ENCODE assay signal across 1 cellular context in the genomic region with DNA sequence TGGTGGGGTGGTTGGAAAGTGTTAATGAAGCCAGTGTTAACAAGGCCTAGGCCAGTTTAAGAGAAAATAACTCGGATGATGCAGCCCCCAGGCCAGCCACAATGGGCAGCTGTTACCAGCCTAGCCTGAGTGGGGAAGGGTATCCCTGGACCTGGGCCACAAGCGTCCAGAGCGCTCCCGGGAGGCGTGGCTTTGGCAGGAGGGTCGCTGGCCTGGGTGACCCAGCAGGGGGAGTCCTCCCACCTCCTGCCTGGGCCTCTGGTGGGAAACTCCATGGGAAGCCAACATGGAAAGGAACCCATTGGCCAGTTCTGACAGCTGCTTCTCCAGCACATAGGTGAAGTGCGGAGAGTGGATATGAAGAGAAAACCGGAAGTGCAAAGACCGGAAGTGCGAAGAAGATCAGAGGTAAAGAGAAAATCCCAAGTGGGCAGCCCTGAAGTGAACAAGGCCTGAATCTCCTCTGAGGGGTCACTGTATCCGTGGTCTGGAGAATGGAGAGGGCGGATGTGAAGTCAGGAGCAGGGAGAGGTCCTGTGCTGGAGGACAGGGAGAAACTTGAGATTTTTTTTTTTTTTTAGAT.
TF ChIP-seq lines count a peak whose summit lies in the region.

No MANE protein-coding gene starts in this region.

TF ChIP-seq in GM23338, 12 proteins besides CTCF, POLR2A, EP300 and RAD21 (continued from another document):
- TF ChIP-seq, protein P1, sequence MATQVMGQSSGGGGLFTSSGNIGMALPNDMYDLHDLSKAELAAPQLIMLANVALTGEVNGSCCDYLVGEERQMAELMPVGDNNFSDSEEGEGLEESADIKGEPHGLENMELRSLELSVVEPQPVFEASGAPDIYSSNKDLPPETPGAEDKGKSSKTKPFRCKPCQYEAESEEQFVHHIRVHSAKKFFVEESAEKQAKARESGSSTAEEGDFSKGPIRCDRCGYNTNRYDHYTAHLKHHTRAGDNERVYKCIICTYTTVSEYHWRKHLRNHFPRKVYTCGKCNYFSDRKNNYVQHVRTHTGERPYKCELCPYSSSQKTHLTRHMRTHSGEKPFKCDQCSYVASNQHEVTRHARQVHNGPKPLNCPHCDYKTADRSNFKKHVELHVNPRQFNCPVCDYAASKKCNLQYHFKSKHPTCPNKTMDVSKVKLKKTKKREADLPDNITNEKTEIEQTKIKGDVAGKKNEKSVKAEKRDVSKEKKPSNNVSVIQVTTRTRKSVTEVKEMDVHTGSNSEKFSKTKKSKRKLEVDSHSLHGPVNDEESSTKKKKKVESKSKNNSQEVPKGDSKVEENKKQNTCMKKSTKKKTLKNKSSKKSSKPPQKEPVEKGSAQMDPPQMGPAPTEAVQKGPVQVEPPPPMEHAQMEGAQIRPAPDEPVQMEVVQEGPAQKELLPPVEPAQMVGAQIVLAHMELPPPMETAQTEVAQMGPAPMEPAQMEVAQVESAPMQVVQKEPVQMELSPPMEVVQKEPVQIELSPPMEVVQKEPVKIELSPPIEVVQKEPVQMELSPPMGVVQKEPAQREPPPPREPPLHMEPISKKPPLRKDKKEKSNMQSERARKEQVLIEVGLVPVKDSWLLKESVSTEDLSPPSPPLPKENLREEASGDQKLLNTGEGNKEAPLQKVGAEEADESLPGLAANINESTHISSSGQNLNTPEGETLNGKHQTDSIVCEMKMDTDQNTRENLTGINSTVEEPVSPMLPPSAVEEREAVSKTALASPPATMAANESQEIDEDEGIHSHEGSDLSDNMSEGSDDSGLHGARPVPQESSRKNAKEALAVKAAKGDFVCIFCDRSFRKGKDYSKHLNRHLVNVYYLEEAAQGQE (IDR thresholded peaks at IDR 0.05; ENCODE audit: unreplicated experiment): no peak
- TF ChIP-seq, protein P2, sequence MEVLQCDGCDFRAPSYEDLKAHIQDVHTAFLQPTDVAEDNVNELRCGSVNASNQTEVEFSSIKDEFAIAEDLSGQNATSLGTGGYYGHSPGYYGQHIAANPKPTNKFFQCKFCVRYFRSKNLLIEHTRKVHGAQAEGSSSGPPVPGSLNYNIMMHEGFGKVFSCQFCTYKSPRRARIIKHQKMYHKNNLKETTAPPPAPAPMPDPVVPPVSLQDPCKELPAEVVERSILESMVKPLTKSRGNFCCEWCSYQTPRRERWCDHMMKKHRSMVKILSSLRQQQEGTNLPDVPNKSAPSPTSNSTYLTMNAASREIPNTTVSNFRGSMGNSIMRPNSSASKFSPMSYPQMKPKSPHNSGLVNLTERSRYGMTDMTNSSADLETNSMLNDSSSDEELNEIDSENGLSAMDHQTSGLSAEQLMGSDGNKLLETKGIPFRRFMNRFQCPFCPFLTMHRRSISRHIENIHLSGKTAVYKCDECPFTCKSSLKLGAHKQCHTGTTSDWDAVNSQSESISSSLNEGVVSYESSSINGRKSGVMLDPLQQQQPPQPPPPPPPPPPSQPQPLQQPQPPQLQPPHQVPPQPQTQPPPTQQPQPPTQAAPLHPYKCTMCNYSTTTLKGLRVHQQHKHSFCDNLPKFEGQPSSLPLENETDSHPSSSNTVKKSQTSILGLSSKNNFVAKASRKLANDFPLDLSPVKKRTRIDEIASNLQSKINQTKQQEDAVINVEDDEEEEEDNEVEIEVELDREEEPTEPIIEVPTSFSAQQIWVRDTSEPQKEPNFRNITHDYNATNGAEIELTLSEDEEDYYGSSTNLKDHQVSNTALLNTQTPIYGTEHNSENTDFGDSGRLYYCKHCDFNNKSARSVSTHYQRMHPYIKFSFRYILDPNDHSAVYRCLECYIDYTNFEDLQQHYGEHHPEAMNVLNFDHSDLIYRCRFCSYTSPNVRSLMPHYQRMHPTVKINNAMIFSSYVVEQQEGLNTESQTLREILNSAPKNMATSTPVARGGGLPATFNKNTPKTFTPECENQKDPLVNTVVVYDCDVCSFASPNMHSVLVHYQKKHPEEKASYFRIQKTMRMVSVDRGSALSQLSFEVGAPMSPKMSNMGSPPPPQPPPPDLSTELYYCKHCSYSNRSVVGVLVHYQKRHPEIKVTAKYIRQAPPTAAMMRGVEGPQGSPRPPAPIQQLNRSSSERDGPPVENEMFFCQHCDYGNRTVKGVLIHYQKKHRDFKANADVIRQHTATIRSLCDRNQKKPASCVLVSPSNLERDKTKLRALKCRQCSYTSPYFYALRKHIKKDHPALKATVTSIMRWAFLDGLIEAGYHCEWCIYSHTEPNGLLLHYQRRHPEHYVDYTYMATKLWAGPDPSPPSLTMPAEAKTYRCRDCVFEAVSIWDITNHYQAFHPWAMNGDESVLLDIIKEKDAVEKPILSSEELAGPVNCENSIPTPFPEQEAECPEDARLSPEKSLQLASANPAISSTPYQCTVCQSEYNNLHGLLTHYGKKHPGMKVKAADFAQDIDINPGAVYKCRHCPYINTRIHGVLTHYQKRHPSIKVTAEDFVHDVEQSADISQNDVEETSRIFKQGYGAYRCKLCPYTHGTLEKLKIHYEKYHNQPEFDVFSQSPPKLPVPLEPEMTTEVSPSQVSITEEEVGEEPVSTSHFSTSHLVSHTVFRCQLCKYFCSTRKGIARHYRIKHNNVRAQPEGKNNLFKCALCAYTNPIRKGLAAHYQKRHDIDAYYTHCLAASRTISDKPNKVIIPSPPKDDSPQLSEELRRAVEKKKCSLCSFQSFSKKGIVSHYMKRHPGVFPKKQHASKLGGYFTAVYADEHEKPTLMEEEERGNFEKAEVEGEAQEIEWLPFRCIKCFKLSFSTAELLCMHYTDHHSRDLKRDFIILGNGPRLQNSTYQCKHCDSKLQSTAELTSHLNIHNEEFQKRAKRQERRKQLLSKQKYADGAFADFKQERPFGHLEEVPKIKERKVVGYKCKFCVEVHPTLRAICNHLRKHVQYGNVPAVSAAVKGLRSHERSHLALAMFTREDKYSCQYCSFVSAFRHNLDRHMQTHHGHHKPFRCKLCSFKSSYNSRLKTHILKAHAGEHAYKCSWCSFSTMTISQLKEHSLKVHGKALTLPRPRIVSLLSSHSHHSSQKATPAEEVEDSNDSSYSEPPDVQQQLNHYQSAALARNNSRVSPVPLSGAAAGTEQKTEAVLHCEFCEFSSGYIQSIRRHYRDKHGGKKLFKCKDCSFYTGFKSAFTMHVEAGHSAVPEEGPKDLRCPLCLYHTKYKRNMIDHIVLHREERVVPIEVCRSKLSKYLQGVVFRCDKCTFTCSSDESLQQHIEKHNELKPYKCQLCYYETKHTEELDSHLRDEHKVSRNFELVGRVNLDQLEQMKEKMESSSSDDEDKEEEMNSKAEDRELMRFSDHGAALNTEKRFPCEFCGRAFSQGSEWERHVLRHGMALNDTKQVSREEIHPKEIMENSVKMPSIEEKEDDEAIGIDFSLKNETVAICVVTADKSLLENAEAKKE (CRISPR knock-in tag; IDR thresholded peaks at IDR 0.05): no peak
- no peak for TF ChIP-seq EZH2 (IDR thresholded peaks at IDR 0.05; ENCODE audit: low read depth, unreplicated experiment)
- TF ChIP-seq CREB1 (CRISPR knock-in tag; IDR thresholded peaks at IDR 0.05; ENCODE audit: low read depth): no peak
- no peak for TF ChIP-seq ZNF331 (CRISPR knock-in tag; IDR thresholded peaks at IDR 0.05; ENCODE audit: low read depth)
- no peak for TF ChIP-seq EZH2phosphoT487 (IDR thresholded peaks at IDR 0.05; ENCODE audit: unreplicated experiment)
- no peak for TF ChIP-seq ZNF114 (CRISPR knock-in tag; IDR thresholded peaks at IDR 0.05)
- TF ChIP-seq NANOG (IDR thresholded peaks at IDR 0.05; ENCODE audit: borderline replicate concordance): no peak
- no peak for TF ChIP-seq STAT1 (IDR thresholded peaks at IDR 0.05; ENCODE audit: unreplicated experiment)
- no peak for TF ChIP-seq JUNB (IDR thresholded peaks at IDR 0.05; ENCODE audit: unreplicated experiment)
